20 cellular contexts compared by ENCODE assay signal in the genomic region with DNA sequence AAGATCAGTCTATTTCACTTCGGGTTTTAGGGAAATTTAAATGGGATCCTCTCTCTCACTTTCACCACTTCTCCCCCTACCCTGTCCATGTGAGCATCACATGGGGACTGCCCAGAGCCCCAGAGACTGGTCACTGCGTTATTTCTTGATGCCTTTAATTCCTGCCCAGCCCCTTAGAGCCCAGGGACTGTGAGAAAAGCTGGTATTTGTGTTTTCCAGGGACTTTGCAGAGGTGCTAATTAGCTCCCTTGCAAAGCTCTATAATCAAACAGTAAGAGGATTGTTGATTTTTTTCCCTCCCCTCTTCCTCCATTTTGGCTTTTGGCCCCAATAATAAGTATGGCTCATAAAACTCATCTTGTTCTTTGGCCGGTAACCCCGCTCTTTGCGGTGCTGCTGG.
"Had no signal": no experiment of that assay in that cellular context is flagged by ENCODE, and none has a peak within 500 bp of the region (broad histone marks: within the 10 kb centered on the region; RNA-seq: fewer than 3 reads in every experiment).

No MANE protein-coding gene starts in this region.

- H3K9me3 Mint-ChIP-seq: activated CD4-positive, alpha-beta memory T cell treated with anti-CD3 and anti-CD28 coated beads for 36 hours; activated naive CD8-positive, alpha-beta T cell treated with anti-CD3 and anti-CD28 coated beads for 36 hours; central memory CD8-positive, alpha-beta T cell; T-helper 2 cell treated with Interferon-gamma antibody and Interleukin-4, amounts not matched to agents 5 μg/mL and 100 μg/mL, for 36 hours; type B pancreatic cell had no signal

- ATAC-seq: gastroesophageal sphincter; heart right ventricle; stimulated activated naive CD8-positive, alpha-beta T cell treated with anti-CD3 and anti-CD28 coated beads, Interleukin-15, Interleukin-2, amounts not matched to agents 100 U/mL and 50 U/mL, for 24 hours had no signal

- H3K4me1 ChIP-seq: left ventricle myocardium inferior, suprapubic skin had no signal

- H3K36me3 Mint-ChIP-seq: activated CD4-positive, alpha-beta memory T cell treated with anti-CD3 and anti-CD28 coated beads for 36 hours; activated naive CD8-positive, alpha-beta T cell treated with anti-CD3 and anti-CD28 coated beads for 36 hours had no signal

- H3K27ac ChIP-seq: brain microvascular endothelial cell, esophagus muscularis mucosa, gastroesophageal sphincter, heart right ventricle, left ventricle myocardium inferior, right atrium auricular region, suprapubic skin had no signal

- FAIRE-seq: endothelial cell of umbilical vein, TTC549 had no signal

- DNase-seq: activated CD4-positive, alpha-beta memory T cell treated with anti-CD3 and anti-CD28 coated beads for 36 hours; activated naive CD8-positive, alpha-beta T cell treated with anti-CD3 and anti-CD28 coated beads for 36 hours; activated T-cell treated with anti-CD3 and anti-CD28 coated beads for 4 hours; brain microvascular endothelial cell; cortex of kidney; effector CD8-positive, alpha-beta T cell; heart right ventricle; left ventricle myocardium inferior; mammary epithelial cell; stimulated activated naive CD8-positive, alpha-beta T cell treated with anti-CD3 and anti-CD28 coated beads, Interleukin-15, Interleukin-2, amounts not matched to agents 100 U/mL and 50 U/mL, for 24 hours had no signal

- H3K27me3 Mint-ChIP-seq: activated CD4-positive, alpha-beta memory T cell treated with anti-CD3 and anti-CD28 coated beads for 36 hours; progenitor cell of endocrine pancreas had no signal

- H3K4me3 ChIP-seq: esophagus muscularis mucosa, gastroesophageal sphincter, heart right ventricle, left ventricle myocardium inferior, right atrium auricular region, suprapubic skin had no signal

- H3K27me3 ChIP-seq: brain microvascular endothelial cell, esophagus muscularis mucosa, gastroesophageal sphincter, heart right ventricle, right atrium auricular region, suprapubic skin had no signal

- H3K4me1 Mint-ChIP-seq: activated naive CD8-positive, alpha-beta T cell treated with anti-CD3 and anti-CD28 coated beads for 36 hours; central memory CD8-positive, alpha-beta T cell had no signal

- H3K36me3 ChIP-seq: brain microvascular endothelial cell, esophagus muscularis mucosa, gastroesophageal sphincter, heart right ventricle, left ventricle myocardium inferior, right atrium auricular region, suprapubic skin had no signal

- H3K9me3 ChIP-seq: esophagus muscularis mucosa, gastroesophageal sphincter, heart right ventricle, left ventricle myocardium inferior, right atrium auricular region, suprapubic skin had no signal

- H3K27ac Mint-ChIP-seq: activated CD4-positive, alpha-beta memory T cell treated with anti-CD3 and anti-CD28 coated beads for 36 hours; activated naive CD8-positive, alpha-beta T cell treated with anti-CD3 and anti-CD28 coated beads for 36 hours; progenitor cell of endocrine pancreas; T-helper 2 cell treated with Interferon-gamma antibody and Interleukin-4, amounts not matched to agents 5 μg/mL and 100 μg/mL, for 36 hours; type B pancreatic cell had no signal

- H3K4me3 Mint-ChIP-seq: activated CD4-positive, alpha-beta memory T cell treated with anti-CD3 and anti-CD28 coated beads for 36 hours; activated naive CD8-positive, alpha-beta T cell treated with anti-CD3 and anti-CD28 coated beads for 36 hours; central memory CD8-positive, alpha-beta T cell; T-helper 2 cell treated with Interferon-gamma antibody and Interleukin-4, amounts not matched to agents 5 μg/mL and 100 μg/mL, for 36 hours; type B pancreatic cell had no signal
